21 cellular contexts compared by ENCODE assay signal in the genomic region with DNA sequence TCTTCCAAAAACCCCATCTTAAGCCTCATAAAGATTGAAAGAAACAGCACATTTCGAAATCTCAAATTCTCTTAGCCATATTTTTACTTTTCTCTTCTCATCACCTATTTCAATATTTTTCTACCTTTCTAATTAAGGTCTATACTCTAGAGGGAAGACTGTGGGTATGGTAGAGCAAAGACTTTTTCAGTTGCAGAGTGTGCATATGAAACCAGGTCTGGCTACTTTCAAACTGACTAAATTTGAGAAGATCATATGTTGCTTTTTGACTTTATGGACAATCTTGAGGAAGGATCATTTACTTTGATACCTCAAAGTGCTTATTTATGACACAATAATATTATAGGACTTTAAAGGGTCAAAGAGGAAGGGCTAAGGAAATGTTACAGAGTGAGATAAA. TPM values are rescaled to one million over a fixed set of nuclear protein-coding genes. Genes with fewer than 3 reads are reported as not detected.
A peak's percentile ranks its signal among the peaks of the same experiment; 100 is the strongest.
DNase-seq lines count a peak whose midpoint lies in the region; ATAC-seq and TF ChIP-seq lines count a peak whose summit lies in the region.
"Had no signal": no experiment of that assay in that cellular context is flagged by ENCODE, and none has a peak within 500 bp of the region (broad histone marks: within the 10 kb centered on the region; RNA-seq: fewer than 3 reads in every experiment).

No MANE protein-coding gene starts in this region.

- H3K9me3 Mint-ChIP-seq in progenitor cell of endocrine pancreas (ENCODE audit: low read depth), result peaks cover 3% of the 10 kb centered on the region
- H3K9me3 Mint-ChIP-seq: dendritic cell treated with granulocyte-macrophage colony-stimulating factor and Interleukin-4, amounts not matched to agents 40 ng/mL and 50 ng/mL, for 4 days; IgD-negative memory B cell; neural progenitor cell had no signal

- no peaks in the 10 kb centered on the region for H3K27me3 Mint-ChIP-seq in progenitor cell of endocrine pancreas
- H3K27me3 Mint-ChIP-seq: dendritic cell treated with granulocyte-macrophage colony-stimulating factor and Interleukin-4, amounts not matched to agents 40 ng/mL and 50 ng/mL, for 4 days; IgD-negative memory B cell had no signal

- H3K4me1 ChIP-seq in BE2C, result no peaks in the 10 kb centered on the region
- H3K4me1 ChIP-seq: HAP-1 had no signal

- in situ Hi-C loops in GM13977 (cut with MboI; ENCODE audit: low pct_unique_long_range_greater_than_20kb, low sequenced_read_pairs, unreplicated experiment), result no loop called here

- ATAC-seq in GM19043 (IDR thresholded peaks at IDR 0.05; ENCODE audit: low read depth, unreplicated experiment) (peak; percentile 79), GM21723 (IDR thresholded peaks at IDR 0.05; ENCODE audit: unreplicated experiment) (peak; percentile 86), HG03196 (IDR thresholded peaks at IDR 0.05; ENCODE audit: unreplicated experiment) (peak; percentile 74)
- ATAC-seq: right cardiac atrium had no signal

- no peaks in the 10 kb centered on the region for H3K9me3 ChIP-seq in BE2C
- H3K9me3 ChIP-seq: HAP-1, thoracic aorta had no signal

- no peak overlapping the region for H3K4me3 ChIP-seq in BE2C (ENCODE audit: low read depth, low read length)
- H3K4me3 ChIP-seq: HAP-1, neural progenitor cell, thoracic aorta had no signal

- no peak overlapping the region for H3K4me3 Mint-ChIP-seq in progenitor cell of endocrine pancreas (ENCODE audit: low read depth)
- H3K4me3 Mint-ChIP-seq: activated B cell treated with CpG ODN at 0.5 μM for 24 hours; CD4-positive, alpha-beta memory T cell; dendritic cell treated with granulocyte-macrophage colony-stimulating factor and Interleukin-4, amounts not matched to agents 40 ng/mL and 50 ng/mL, for 4 days; IgD-negative memory B cell; neural progenitor cell had no signal

- H3K27me3 ChIP-seq in BE2C, result no peaks in the 10 kb centered on the region
- H3K27me3 ChIP-seq: neural progenitor cell had no signal

- H3K27ac Mint-ChIP-seq in progenitor cell of endocrine pancreas, result no peak overlapping the region
- H3K27ac Mint-ChIP-seq: activated B cell treated with CpG ODN at 0.5 μM for 24 hours; CD4-positive, alpha-beta memory T cell; dendritic cell treated with granulocyte-macrophage colony-stimulating factor and Interleukin-4, amounts not matched to agents 40 ng/mL and 50 ng/mL, for 4 days; neural progenitor cell had no signal

- H3K36me3 ChIP-seq in BE2C, result no peaks in the 10 kb centered on the region
- H3K36me3 ChIP-seq: HAP-1, neural progenitor cell, thoracic aorta had no signal

- H3K4me1 Mint-ChIP-seq in progenitor cell of endocrine pancreas (ENCODE audit: low read depth), result no peaks in the 10 kb centered on the region
- H3K4me1 Mint-ChIP-seq: activated B cell treated with CpG ODN at 0.5 μM for 24 hours; CD4-positive, alpha-beta memory T cell; IgD-negative memory B cell; neural progenitor cell had no signal

- DNase-seq in GM13977 (ENCODE audit: low spot score) (peak; percentile 30), progenitor cell of endocrine pancreas (ENCODE audit: low spot score, unreplicated experiment) (no peak), GF-D8 (lab: John Stamatoyannopoulos, UW) (no peak), NAMALWA (ENCODE audit: low spot score) (no peak), BE2C (no peak)
- DNase-seq: activated B cell treated with CpG ODN at 0.5 μM for 24 hours; activated naive CD4-positive, alpha-beta T cell; CD4-positive, alpha-beta memory T cell; head of caudate nucleus; mesendoderm; NCI-H1048; NCI-H82; right cardiac atrium had no signal

- H3K36me3 Mint-ChIP-seq in progenitor cell of endocrine pancreas (ENCODE audit: insufficient read depth), result no peaks in the 10 kb centered on the region
- H3K36me3 Mint-ChIP-seq: CD4-positive, alpha-beta memory T cell; IgD-negative memory B cell; neural progenitor cell had no signal

- no peak for TF ChIP-seq CTCF in GM13977 (IDR thresholded peaks at IDR 0.05; ENCODE audit: extremely low read depth, insufficient read depth, missing control alignments)
- TF ChIP-seq CTCF in progenitor cell of endocrine pancreas (IDR thresholded peaks at IDR 0.05; ENCODE audit: unreplicated experiment), result no peak
- no peak for TF ChIP-seq CTCF in BE2C (IDR thresholded peaks at IDR 0.05; ENCODE audit: low read depth, low read length)

RNA-seq across cellular contexts. Expression of a gene that starts 20.7 kb away (rescaled TPM):
- total RNA-seq in progenitor cell of endocrine pancreas, result 0.31 and 0.73 TPM in 2 replicates
- polyA plus RNA-seq in BE2C (2012; ENCODE audit: insufficient read depth, insufficient read length, low read depth), result 1.1 TPM
- total RNA-seq: activated B cell treated with CpG ODN at 0.5 μM for 24 hours; CD4-positive, alpha-beta memory T cell had no signal
- polyA plus RNA-seq: CD4-positive, alpha-beta memory T cell; IgD-negative memory B cell had no signal
